ENCODE assay signal across 16 cellular contexts in genomic region chr2:230821991-230822520, GRCh38.
"Had no signal": no experiment of that assay in that cellular context is flagged by ENCODE, and none has a peak within 500 bp of the region (broad histone marks: within the 10 kb centered on the region; RNA-seq: fewer than 3 reads in every experiment).

No MANE protein-coding gene starts in this region.

- DNase-seq: activated CD4-positive, alpha-beta memory T cell treated with anti-CD3 and anti-CD28 coated beads for 36 hours; activated naive CD4-positive, alpha-beta T cell treated with anti-CD3 and anti-CD28 coated beads, Interleukin-2, amount 50 U/mL, for 16 hours; activated T-cell treated with anti-CD3 and anti-CD28 coated beads, Interleukin-2, amount 50 U/mL, for 1 hour; adrenal gland; effector CD4-positive, alpha-beta T cell; kidney; left lung; mammary epithelial cell; naive B cell; ovary; stimulated activated CD4-positive, alpha-beta T cell treated with anti-CD3 and anti-CD28 coated beads, Interleukin-4, amount 100 ng/mL, for 1 hour; testis had no signal

- H3K4me3 ChIP-seq: adrenal gland, left lung, neural progenitor cell, ovary, smooth muscle cell, testis had no signal

- H3K4me1 ChIP-seq: adrenal gland, neural progenitor cell, testis had no signal

- H3K4me3 Mint-ChIP-seq: activated CD4-positive, alpha-beta memory T cell treated with anti-CD3 and anti-CD28 coated beads for 36 hours; naive B cell; neural progenitor cell; T-helper 2 cell treated with Interferon-gamma antibody and Interleukin-4, amounts not matched to agents 5 μg/mL and 100 μg/mL, for 36 hours had no signal

- ATAC-seq: left lung, sciatic nerve had no signal

- H3K9me3 ChIP-seq: adrenal gland, left lung, ovary, testis had no signal

- H3K27me3 ChIP-seq: adrenal gland, neural progenitor cell, ovary, testis had no signal

- H3K9me3 Mint-ChIP-seq: activated CD4-positive, alpha-beta memory T cell treated with anti-CD3 and anti-CD28 coated beads for 36 hours; naive B cell; neural progenitor cell; T-helper 2 cell treated with Interferon-gamma antibody and Interleukin-4, amounts not matched to agents 5 μg/mL and 100 μg/mL, for 36 hours had no signal

- H3K27ac ChIP-seq: adrenal gland, left lung, neural progenitor cell, ovary, testis had no signal

- H3K27ac Mint-ChIP-seq: neural progenitor cell; T-helper 2 cell treated with Interferon-gamma antibody and Interleukin-4, amounts not matched to agents 5 μg/mL and 100 μg/mL, for 36 hours had no signal

- H3K36me3 ChIP-seq: neural progenitor cell, ovary had no signal
